Comparison of ENCODE assay signal across 10 cellular contexts in the genomic region with DNA sequence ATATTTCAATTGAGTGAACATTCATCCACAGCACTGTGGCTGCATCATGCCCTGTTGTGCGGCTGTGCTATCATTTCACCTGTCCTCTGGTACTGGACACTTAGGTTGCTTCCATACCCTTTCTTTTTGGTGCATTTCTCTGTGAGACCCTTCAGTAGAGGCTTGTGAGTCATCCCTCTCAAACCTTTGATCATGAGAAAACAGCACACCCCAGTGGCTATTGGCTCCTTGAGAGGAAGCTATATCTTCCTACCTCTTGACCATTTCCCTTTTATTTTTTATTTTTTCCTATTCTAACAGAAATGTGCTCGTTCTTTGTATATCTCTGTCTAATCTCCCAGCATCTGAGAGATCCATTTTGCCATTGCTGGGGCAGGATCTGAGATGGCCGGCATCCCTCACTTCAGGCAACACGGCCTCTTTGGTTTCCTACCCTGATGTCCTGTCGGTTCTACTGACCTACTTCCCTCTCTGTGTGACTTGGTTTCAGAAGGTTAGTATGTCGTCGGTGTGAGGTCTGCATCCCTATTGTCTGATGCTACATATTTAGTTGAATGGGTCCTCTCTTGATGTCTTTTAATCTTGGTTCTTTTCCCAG. TPM values are rescaled to one million over a fixed set of nuclear protein-coding genes. Genes with fewer than 3 reads are reported as not detected.
DNase-seq lines count a peak whose midpoint lies in the region; ATAC-seq and TF ChIP-seq lines count a peak whose summit lies in the region.
"Had no signal": no experiment of that assay in that cellular context is flagged by ENCODE, and none has a peak within 500 bp of the region (broad histone marks: within the 10 kb centered on the region; RNA-seq: fewer than 3 reads in every experiment).

No MANE protein-coding gene starts in this region.

- H3K4me3 ChIP-seq in body of pancreas (no peak overlapping the region), neural cell (ENCODE audit: low read length) (no peak overlapping the region)
- H3K4me3 ChIP-seq: testis had no signal

- TF ChIP-seq CTCF in body of pancreas (IDR thresholded peaks at IDR 0.05) (peak; percentile 10 to 53 (median 34)), neural cell (IDR thresholded peaks at IDR 0.05; ENCODE audit: poor library complexity, severe bottlenecking) (peak; percentile 42)

- no peaks in the 10 kb centered on the region for H3K27me3 ChIP-seq in body of pancreas
- H3K27me3 ChIP-seq in neural cell (ENCODE audit: insufficient read depth, low read depth, low read length) = no peaks in the 10 kb centered on the region
- H3K27me3 ChIP-seq: testis had no signal

- H3K79me2 ChIP-seq in neural cell (replicated peaks; ENCODE audit: insufficient read depth, low read length) = no peaks in the 10 kb centered on the region

- CTCF ChIA-PET in activated CD4-positive, alpha-beta memory T cell treated with anti-CD3 and anti-CD28 coated beads, Interleukin-2, amount 10 ng/mL, durations not matched to agents 7 days and 5 days (lab: Charles Lee) = interaction anchor here (1.0 kb wide), 1 partner anchor 22 kb away, joined by 3 read pairs; no protein-coding TSS in a partner anchor

- peaks cover 15% of the 10 kb centered on the region for H3K4me1 Mint-ChIP-seq in activated CD4-positive, alpha-beta memory T cell treated with anti-CD3 and anti-CD28 coated beads, Interleukin-2, amount 10 ng/mL, durations not matched to agents 7 days and 5 days

- intact Hi-C loops in body of pancreas (cut with DNase I) = no loop called here

- POLR2A ChIA-PET in activated CD4-positive, alpha-beta memory T cell treated with anti-CD3 and anti-CD28 coated beads, Interleukin-2, amount 10 ng/mL, durations not matched to agents 7 days and 5 days (lab: Charles Lee) = no interaction called here

- H3K27me3 Mint-ChIP-seq in activated CD4-positive, alpha-beta memory T cell treated with anti-CD3 and anti-CD28 coated beads, Interleukin-2, amount 10 ng/mL, durations not matched to agents 7 days and 5 days = peaks cover 7% of the 10 kb centered on the region

- no peaks in the 10 kb centered on the region for H3K9me3 Mint-ChIP-seq in activated CD4-positive, alpha-beta memory T cell treated with anti-CD3 and anti-CD28 coated beads, Interleukin-2, amount 10 ng/mL, durations not matched to agents 7 days and 5 days
- H3K9me3 Mint-ChIP-seq: naive thymus-derived CD8-positive, alpha-beta T cell had no signal

- no peak for TF ChIP-seq EP300 in neural cell (conservative IDR thresholded peaks at IDR 0.05; ENCODE audit: poor library complexity, severe bottlenecking)

- H3K27ac Mint-ChIP-seq in activated CD4-positive, alpha-beta memory T cell treated with anti-CD3 and anti-CD28 coated beads, Interleukin-2, amount 10 ng/mL, durations not matched to agents 7 days and 5 days = no peak overlapping the region

- H3K4me1 ChIP-seq in body of pancreas = no peaks in the 10 kb centered on the region
- H3K4me1 ChIP-seq: testis had no signal

- no peaks in the 10 kb centered on the region for H4K20me1 ChIP-seq in neural cell (ENCODE audit: insufficient read depth)

- H3K9me3 ChIP-seq in body of pancreas (no peaks in the 10 kb centered on the region), neural cell (ENCODE audit: low read length) (no peaks in the 10 kb centered on the region)
- H3K9me3 ChIP-seq: testis had no signal

- no peak overlapping the region for H3K4me3 Mint-ChIP-seq in activated CD4-positive, alpha-beta memory T cell treated with anti-CD3 and anti-CD28 coated beads, Interleukin-2, amount 10 ng/mL, durations not matched to agents 7 days and 5 days

- H3K36me3 Mint-ChIP-seq in activated CD4-positive, alpha-beta memory T cell treated with anti-CD3 and anti-CD28 coated beads, Interleukin-2, amount 10 ng/mL, durations not matched to agents 7 days and 5 days (ENCODE audit: low read depth) = no peaks in the 10 kb centered on the region
- H3K36me3 Mint-ChIP-seq: naive thymus-derived CD8-positive, alpha-beta T cell had no signal

- H3K36me3 ChIP-seq in body of pancreas (replicated peaks in 1 of 2; ENCODE audit: insufficient read depth in 1 of 2, low read depth in 2 of 2) (no peaks in the 10 kb centered on the region), neural cell (ENCODE audit: insufficient read depth, low read length) (no peaks in the 10 kb centered on the region)

- DNase-seq in G401 (ENCODE audit: low spot score) = peak; percentile 8
- DNase-seq in LHCN-M2 (ENCODE audit: low read depth) = peak; percentile 12
- peak in 2 of 4 donors; percentile 21 to 26 for DNase-seq in body of pancreas
- DNase-seq in activated CD4-positive, alpha-beta memory T cell treated with anti-CD3 and anti-CD28 coated beads, Interleukin-2, amount 10 ng/mL, durations not matched to agents 7 days and 5 days = no peak
- DNase-seq: testis had no signal

- in situ Hi-C loops in G401 (cut with HindIII; ENCODE audit: low sequenced_read_pairs) = no loop called here

- TF ChIP-seq RAD21 in neural cell (conservative IDR thresholded peaks at IDR 0.05) = peak; percentile 54

- H2AFZ ChIP-seq in neural cell (ENCODE audit: low read depth, low read length) = no peak overlapping the region

- 44 to 72% methylated on average over 7 of the region's 7 CpGs for WGBS in body of pancreas, 2 donors

- no peak overlapping the region for H3K9ac ChIP-seq in neural cell (ENCODE audit: low read length)

- no peak for TF ChIP-seq POLR2A in body of pancreas (IDR thresholded peaks at IDR 0.05)

- H3K4me2 ChIP-seq in neural cell (ENCODE audit: low read length) = no peak overlapping the region

- ATAC-seq in body of pancreas = no peak
- ATAC-seq in HG02759 (IDR thresholded peaks at IDR 0.05; ENCODE audit: unreplicated experiment) = no peak
- no peak for ATAC-seq in GM19397 (IDR thresholded peaks at IDR 0.05; ENCODE audit: unreplicated experiment)
- ATAC-seq in HG03571 (IDR thresholded peaks at IDR 0.05; ENCODE audit: unreplicated experiment) = no peak
- ATAC-seq: naive thymus-derived CD8-positive, alpha-beta T cell had no signal

- H3K27ac ChIP-seq in body of pancreas (no peak overlapping the region), neural cell (ENCODE audit: low read length) (no peak overlapping the region)
- H3K27ac ChIP-seq: testis had no signal

- H3F3A ChIP-seq in neural cell (ENCODE audit: insufficient read depth, low read length, poor library complexity, severe bottlenecking) = no peaks in the 10 kb centered on the region

- no peaks in the 10 kb centered on the region for H3K9me2 ChIP-seq in neural cell (ENCODE audit: insufficient read depth, low read length)

TF ChIP-seq in neural cell, 6 proteins besides CTCF, POLR2A, EP300 and RAD21:
- peak; percentile 62 for TF ChIP-seq SMC3 (conservative IDR thresholded peaks at IDR 0.05; ENCODE audit: poor library complexity)
- no peak for TF ChIP-seq TAF1 (IDR thresholded peaks at IDR 0.05; ENCODE audit: low read depth)
- TF ChIP-seq, protein P1, sequence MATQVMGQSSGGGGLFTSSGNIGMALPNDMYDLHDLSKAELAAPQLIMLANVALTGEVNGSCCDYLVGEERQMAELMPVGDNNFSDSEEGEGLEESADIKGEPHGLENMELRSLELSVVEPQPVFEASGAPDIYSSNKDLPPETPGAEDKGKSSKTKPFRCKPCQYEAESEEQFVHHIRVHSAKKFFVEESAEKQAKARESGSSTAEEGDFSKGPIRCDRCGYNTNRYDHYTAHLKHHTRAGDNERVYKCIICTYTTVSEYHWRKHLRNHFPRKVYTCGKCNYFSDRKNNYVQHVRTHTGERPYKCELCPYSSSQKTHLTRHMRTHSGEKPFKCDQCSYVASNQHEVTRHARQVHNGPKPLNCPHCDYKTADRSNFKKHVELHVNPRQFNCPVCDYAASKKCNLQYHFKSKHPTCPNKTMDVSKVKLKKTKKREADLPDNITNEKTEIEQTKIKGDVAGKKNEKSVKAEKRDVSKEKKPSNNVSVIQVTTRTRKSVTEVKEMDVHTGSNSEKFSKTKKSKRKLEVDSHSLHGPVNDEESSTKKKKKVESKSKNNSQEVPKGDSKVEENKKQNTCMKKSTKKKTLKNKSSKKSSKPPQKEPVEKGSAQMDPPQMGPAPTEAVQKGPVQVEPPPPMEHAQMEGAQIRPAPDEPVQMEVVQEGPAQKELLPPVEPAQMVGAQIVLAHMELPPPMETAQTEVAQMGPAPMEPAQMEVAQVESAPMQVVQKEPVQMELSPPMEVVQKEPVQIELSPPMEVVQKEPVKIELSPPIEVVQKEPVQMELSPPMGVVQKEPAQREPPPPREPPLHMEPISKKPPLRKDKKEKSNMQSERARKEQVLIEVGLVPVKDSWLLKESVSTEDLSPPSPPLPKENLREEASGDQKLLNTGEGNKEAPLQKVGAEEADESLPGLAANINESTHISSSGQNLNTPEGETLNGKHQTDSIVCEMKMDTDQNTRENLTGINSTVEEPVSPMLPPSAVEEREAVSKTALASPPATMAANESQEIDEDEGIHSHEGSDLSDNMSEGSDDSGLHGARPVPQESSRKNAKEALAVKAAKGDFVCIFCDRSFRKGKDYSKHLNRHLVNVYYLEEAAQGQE (IDR thresholded peaks at IDR 0.05; ENCODE audit: borderline replicate concordance) = no peak
- no peak for TF ChIP-seq MXI1 (conservative IDR thresholded peaks at IDR 0.05; ENCODE audit: poor library complexity, severe bottlenecking)
TF ChIP-seq in neural cell: peak in this region for 1.

RNA-seq across cellular contexts. Expression of a gene that starts 23.8 kb away (rescaled TPM):
- 0.51 and 0.62 TPM in 2 replicates for total RNA-seq in G401 (2014; rRNA removed; shearing (Covaris generic))
- total RNA-seq in LHCN-M2 (2014; rRNA removed) = 0.11 TPM in 1 of 2 replicates, not detected in the other
- polyA plus RNA-seq in LHCN-M2 (2012) = 0.11 TPM
- total RNA-seq in body of pancreas = 10 to 100 TPM; 28.0 to 37.2 TPM
- polyA plus RNA-seq in neural cell = 0.05 TPM in 1 of 2 replicates, not detected in the other
- 0.23 and 0.24 TPM in 2 replicates for polyA minus RNA-seq in neural cell
- 1 to 10 TPM; 5.7 to 6.6 TPM for total RNA-seq in activated CD4-positive, alpha-beta memory T cell treated with anti-CD3 and anti-CD28 coated beads, Interleukin-2, amount 10 ng/mL, durations not matched to agents 7 days and 5 days
